Comparison of ENCODE assay signal across 1 cellular context in the genomic region with DNA sequence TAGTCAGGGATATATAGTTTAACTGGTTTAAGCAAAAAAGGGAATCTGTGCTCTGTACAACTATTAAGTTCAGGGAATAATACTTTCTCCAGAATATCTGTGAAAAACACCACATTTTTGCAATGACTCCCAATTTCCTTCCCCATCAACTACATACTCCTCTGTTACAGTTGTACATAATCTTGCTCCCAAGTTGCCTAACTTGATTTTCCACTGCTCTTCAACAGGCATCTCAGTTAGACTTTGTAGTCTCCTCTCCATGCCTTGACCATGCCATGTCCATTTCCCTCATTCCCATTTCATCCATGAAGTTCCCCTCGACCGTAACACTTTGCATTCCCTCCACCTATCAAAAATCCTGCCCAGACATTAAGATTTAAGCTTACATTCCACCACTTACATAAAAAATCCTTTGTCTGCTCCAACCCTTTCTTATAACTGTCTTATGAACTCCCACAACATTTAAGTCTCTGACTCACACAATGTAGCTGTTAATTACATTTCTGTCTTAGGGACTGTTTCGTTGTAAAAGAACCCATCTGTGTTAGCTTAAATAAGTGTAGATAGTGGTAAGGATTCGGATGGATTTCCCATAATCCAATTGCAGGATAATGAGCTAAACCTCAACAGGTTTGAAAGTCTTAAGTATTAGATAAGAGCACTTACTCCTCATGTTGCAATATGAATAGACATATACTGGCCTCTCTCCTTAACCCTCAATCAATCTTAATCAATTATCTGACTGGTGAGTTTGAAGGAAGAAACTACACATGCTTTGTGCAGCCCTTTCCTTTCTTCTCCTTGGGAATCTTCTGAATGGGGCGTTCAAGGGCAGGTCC.
TF ChIP-seq lines count a peak whose summit lies in the region.

No MANE protein-coding gene starts in this region.

TF ChIP-seq in WTC11, 78 proteins besides CTCF, POLR2A, EP300 and RAD21 (continued from another document):
- TF ChIP-seq, protein P1, sequence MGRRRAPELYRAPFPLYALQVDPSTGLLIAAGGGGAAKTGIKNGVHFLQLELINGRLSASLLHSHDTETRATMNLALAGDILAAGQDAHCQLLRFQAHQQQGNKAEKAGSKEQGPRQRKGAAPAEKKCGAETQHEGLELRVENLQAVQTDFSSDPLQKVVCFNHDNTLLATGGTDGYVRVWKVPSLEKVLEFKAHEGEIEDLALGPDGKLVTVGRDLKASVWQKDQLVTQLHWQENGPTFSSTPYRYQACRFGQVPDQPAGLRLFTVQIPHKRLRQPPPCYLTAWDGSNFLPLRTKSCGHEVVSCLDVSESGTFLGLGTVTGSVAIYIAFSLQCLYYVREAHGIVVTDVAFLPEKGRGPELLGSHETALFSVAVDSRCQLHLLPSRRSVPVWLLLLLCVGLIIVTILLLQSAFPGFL (CRISPR knock-in tag; IDR thresholded peaks at IDR 0.05; ENCODE audit: borderline replicate concordance), result no peak
TF ChIP-seq in WTC11: peak in this region for 0.
